In genomic region chr15:57343018-57343417, GRCh38 we compare ENCODE assay signal across 15 cellular contexts. TPM values are rescaled to one million over a fixed set of nuclear protein-coding genes. Genes with fewer than 3 reads are reported as not detected.
A peak's percentile ranks its signal among the peaks of the same experiment; 100 is the strongest.
DNase-seq lines count a peak whose midpoint lies in the region; ATAC-seq and TF ChIP-seq lines count a peak whose summit lies in the region.
"Had no signal": no experiment of that assay in that cellular context is flagged by ENCODE, and none has a peak within 500 bp of the region (broad histone marks: within the 10 kb centered on the region; RNA-seq: fewer than 3 reads in every experiment).

No MANE protein-coding gene starts in this region.

- no peaks in the 10 kb centered on the region for H3K79me2 ChIP-seq in GM23338 (replicated peaks; ENCODE audit: insufficient read depth)
- H3K79me2 ChIP-seq in neural progenitor cell (ENCODE audit: low read depth): no peaks in the 10 kb centered on the region

- CTCF ChIA-PET in naive thymus-derived CD4-positive, alpha-beta T cell (lab: Charles Lee): no interaction called here

- H3K9me3 Mint-ChIP-seq in GM23338: peaks cover 5% of the 10 kb centered on the region; the same call in 2 of the 3 replicates
- peaks cover 3% of the 10 kb centered on the region for H3K9me3 Mint-ChIP-seq in glutamatergic neuron (ENCODE audit: unreplicated experiment)
- peaks cover 13% of the 10 kb centered on the region for H3K9me3 Mint-ChIP-seq in neural progenitor cell
- no peaks in the 10 kb centered on the region for H3K9me3 Mint-ChIP-seq in naive thymus-derived CD4-positive, alpha-beta T cell

- peaks cover 3% of the 10 kb centered on the region for H3K27me3 Mint-ChIP-seq in GM23338 (ENCODE audit: insufficient read depth, low read depth, poor library complexity)
- peaks cover 7% of the 10 kb centered on the region for H3K27me3 Mint-ChIP-seq in glutamatergic neuron (ENCODE audit: unreplicated experiment)
- H3K27me3 Mint-ChIP-seq in neural progenitor cell (ENCODE audit: insufficient read depth, low read depth): peaks cover 4% of the 10 kb centered on the region
- H3K27me3 Mint-ChIP-seq in naive thymus-derived CD4-positive, alpha-beta T cell: peaks cover 0 to 12% (median 0%) of the 10 kb centered on the region in 5 donors

- H3K27me3 ChIP-seq in GM23338 (ENCODE audit: insufficient read depth): no peaks in the 10 kb centered on the region
- no peaks in the 10 kb centered on the region for H3K27me3 ChIP-seq in WERI-Rb-1 (ENCODE audit: insufficient read depth, low read depth, severe bottlenecking)
- H3K27me3 ChIP-seq in neural progenitor cell: no peaks in the 10 kb centered on the region
- no peaks in the 10 kb centered on the region for H3K27me3 ChIP-seq in naive thymus-derived CD4-positive, alpha-beta T cell (ENCODE audit: control insufficient read depth in 2 of 2, insufficient read depth in 2 of 2, low read length in 2 of 2)
- H3K27me3 ChIP-seq: BLaER1 had no signal

- H3K4me3 Mint-ChIP-seq in GM23338 (no peak overlapping the region), glutamatergic neuron (ENCODE audit: unreplicated experiment) (no peak overlapping the region), neural progenitor cell (no peak overlapping the region)
- H3K4me3 Mint-ChIP-seq in naive thymus-derived CD4-positive, alpha-beta T cell: no peak overlapping the region

- H3K4me2 ChIP-seq in GM23338 (no peak overlapping the region), neural progenitor cell (no peak overlapping the region)
- H3K4me2 ChIP-seq: BLaER1 had no signal

- H3K36me3 ChIP-seq in GM23338 (ENCODE audit: insufficient read depth) (no peaks in the 10 kb centered on the region; the same call in 1 of the 2 replicates), WERI-Rb-1 (no peaks in the 10 kb centered on the region), neural progenitor cell (no peaks in the 10 kb centered on the region)
- H3K36me3 ChIP-seq in naive thymus-derived CD4-positive, alpha-beta T cell (ENCODE audit: control insufficient read depth in 2 of 3, insufficient read depth in 3 of 3, low read length in 3 of 3): no peaks in the 10 kb centered on the region
- H3K36me3 ChIP-seq: BLaER1 had no signal

- peaks cover 8% of the 10 kb centered on the region for H3K9me3 ChIP-seq in WERI-Rb-1 (ENCODE audit: severe bottlenecking)
- H3K9me3 ChIP-seq in neural progenitor cell (ENCODE audit: low read depth): no peaks in the 10 kb centered on the region
- H3K9me3 ChIP-seq in naive thymus-derived CD4-positive, alpha-beta T cell (ENCODE audit: control insufficient read depth in 2 of 3, low read length in 3 of 3): no peaks in the 10 kb centered on the region
- H3K9me3 ChIP-seq: BLaER1 had no signal

- no peak for DNase-seq in GM23338 (ENCODE audit: low spot score)
- peak; percentile 50 for DNase-seq in WERI-Rb-1
- DNase-seq in glutamatergic neuron: no peak
- no peak for DNase-seq in neural progenitor cell (ENCODE audit: low spot score)
- DNase-seq in naive thymus-derived CD4-positive, alpha-beta T cell: no peak
- no peak for DNase-seq in GM20000 (ENCODE audit: low spot score)
- DNase-seq in dedifferentiated amniotic fluid mesenchymal stem cell (ENCODE audit: extremely low spot score): no peak
- DNase-seq: 8988T, AML-193, DMS53, GOT3, HCEC 1CT, IMR-90 had no signal

- H3K4me3 ChIP-seq in GM23338: no peak overlapping the region
- H3K4me3 ChIP-seq in WERI-Rb-1 (ENCODE audit: low read depth, low read length): no peak overlapping the region
- H3K4me3 ChIP-seq in neural progenitor cell: no peak overlapping the region
- no peak overlapping the region for H3K4me3 ChIP-seq in naive thymus-derived CD4-positive, alpha-beta T cell (ENCODE audit: low read length)
- H3K4me3 ChIP-seq: BLaER1 had no signal

- POLR2A ChIA-PET in naive thymus-derived CD4-positive, alpha-beta T cell (lab: Charles Lee): no interaction called here

- no peaks in the 10 kb centered on the region for H3K9me2 ChIP-seq in GM23338 (ENCODE audit: insufficient read depth)

- H3K36me3 Mint-ChIP-seq in GM23338 (ENCODE audit: low read depth): peaks cover 5% of the 10 kb centered on the region; the same call in 1 of the 3 replicates
- H3K36me3 Mint-ChIP-seq in glutamatergic neuron (ENCODE audit: unreplicated experiment): no peaks in the 10 kb centered on the region
- no peaks in the 10 kb centered on the region for H3K36me3 Mint-ChIP-seq in neural progenitor cell
- no peaks in the 10 kb centered on the region for H3K36me3 Mint-ChIP-seq in naive thymus-derived CD4-positive, alpha-beta T cell

- H3K9ac ChIP-seq in neural progenitor cell: no peak overlapping the region
- H3K9ac ChIP-seq: BLaER1 had no signal

- ATAC-seq in GM23338: peak; percentile 11; the same call in 1 of the 3 replicates
- ATAC-seq in naive thymus-derived CD4-positive, alpha-beta T cell: no peak

- intact Hi-C loops in naive thymus-derived CD4-positive, alpha-beta T cell (cut with micrococcal nuclease): loop anchor here in 1 of 2 donors (5.0 kb wide), 1 partner anchor 519 kb away; no protein-coding TSS in a partner anchor

- H2AFZ ChIP-seq in GM23338: peak overlapping the region; percentile 69
- no peak overlapping the region for H2AFZ ChIP-seq in neural progenitor cell (replicated peaks)

- TF ChIP-seq CTCF in GM23338 (conservative IDR thresholded peaks at IDR 0.05; ENCODE audit: low read depth in 2 of 2): no peak
- no peak for TF ChIP-seq CTCF in WERI-Rb-1 (IDR thresholded peaks at IDR 0.05; ENCODE audit: low read depth, low read length)
- no peak for TF ChIP-seq CTCF in glutamatergic neuron (IDR thresholded peaks at IDR 0.05; ENCODE audit: partially characterized antibody, unreplicated experiment)
- no peak for TF ChIP-seq CTCF in neural progenitor cell (IDR thresholded peaks at IDR 0.05)
- TF ChIP-seq CTCF in GM20000 (IDR thresholded peaks at IDR 0.05; ENCODE audit: extremely low read depth, missing control alignments): no peak

- H3K27ac Mint-ChIP-seq in GM23338 (no peak overlapping the region), glutamatergic neuron (ENCODE audit: unreplicated experiment) (peak overlapping the region; percentile 20), neural progenitor cell (peak overlapping the region; percentile 39)
- no peak overlapping the region for H3K27ac Mint-ChIP-seq in naive thymus-derived CD4-positive, alpha-beta T cell

- H3F3A ChIP-seq in GM23338 (replicated peaks; ENCODE audit: low read depth): no peaks in the 10 kb centered on the region
- peaks cover 16% of the 10 kb centered on the region for H3F3A ChIP-seq in neural progenitor cell (ENCODE audit: low read depth)

- H3K4me1 Mint-ChIP-seq in GM23338 (peaks cover 26% of the 10 kb centered on the region), glutamatergic neuron (ENCODE audit: low read depth, unreplicated experiment) (peaks cover 27% of the 10 kb centered on the region), neural progenitor cell (peaks cover 13% of the 10 kb centered on the region)
- no peaks in the 10 kb centered on the region for H3K4me1 Mint-ChIP-seq in naive thymus-derived CD4-positive, alpha-beta T cell

- H3K4me1 ChIP-seq in GM23338 (ENCODE audit: insufficient read depth) (no peaks in the 10 kb centered on the region), neural progenitor cell (peaks cover 8% of the 10 kb centered on the region)
- H3K4me1 ChIP-seq in naive thymus-derived CD4-positive, alpha-beta T cell (ENCODE audit: control insufficient read depth in 2 of 2, insufficient read depth in 2 of 2, low read length in 2 of 2): no peaks in the 10 kb centered on the region

- H4K20me1 ChIP-seq in GM23338 (replicated peaks; ENCODE audit: insufficient read depth) (no peaks in the 10 kb centered on the region), neural progenitor cell (ENCODE audit: low read depth) (no peaks in the 10 kb centered on the region)
- H4K20me1 ChIP-seq: BLaER1 had no signal

- H3K27ac ChIP-seq in GM23338 (ENCODE audit: low read depth): no peak overlapping the region
- H3K27ac ChIP-seq in WERI-Rb-1: peak overlapping the region; percentile 12
- H3K27ac ChIP-seq in neural progenitor cell: peak overlapping the region; percentile 53
- no peak overlapping the region for H3K27ac ChIP-seq in naive thymus-derived CD4-positive, alpha-beta T cell (ENCODE audit: low read depth, low read length)
- H3K27ac ChIP-seq: BLaER1, HL-60 had no signal

TF ChIP-seq in GM23338, 12 proteins besides CTCF, POLR2A, EP300 and RAD21 (continues in another document):
- no peak for TF ChIP-seq NANOG (IDR thresholded peaks at IDR 0.05; ENCODE audit: borderline replicate concordance)
- TF ChIP-seq JUNB (IDR thresholded peaks at IDR 0.05; ENCODE audit: unreplicated experiment): no peak

RNA-seq across cellular contexts. Expression of gene CGNL1, which starts 33.3 kb away (rescaled TPM):
- 57.8 and 58.0 TPM in 2 replicates for total RNA-seq in GM23338 (2014; rRNA removed; shearing (Covaris generic))
- polyA plus RNA-seq in GM23338 (2016; fragmentation: Nextera tagmentation; extraction: Ambion mirVana): 19.4 and 20.0 TPM in 2 replicates
- total RNA-seq in glutamatergic neuron (ENCODE audit: unreplicated experiment): 5.4 TPM
- 3.0 and 4.0 TPM in 2 replicates for total RNA-seq in neural progenitor cell (ENCODE audit: low replicate concordance)
- not detected for total RNA-seq in naive thymus-derived CD4-positive, alpha-beta T cell
- polyA plus RNA-seq in naive thymus-derived CD4-positive, alpha-beta T cell: not detected

Comparison
In these comparisons a context has a peak if more than half of its experiments do, and no peak if none do; other contexts are left out.
1. H3K27ac ChIP-seq: peak in WERI-Rb-1 (single experiment) and neural progenitor cell (single experiment); none in GM23338 (single experiment) and naive thymus-derived CD4-positive, alpha-beta T cell (single experiment).
2. H3K27ac Mint-ChIP-seq: peak in glutamatergic neuron (single experiment) and neural progenitor cell (single experiment); none in GM23338 (single experiment) and naive thymus-derived CD4-positive, alpha-beta T cell (0 of 9).